Comparison of ENCODE assay signal across 13 cellular contexts in genomic region chr9:87118594-87118993, GRCh38.
DNase-seq lines count a peak whose midpoint lies in the region; ATAC-seq and TF ChIP-seq lines count a peak whose summit lies in the region.
"Had no signal": no experiment of that assay in that cellular context is flagged by ENCODE, and none has a peak within 500 bp of the region (broad histone marks: within the 10 kb centered on the region; RNA-seq: fewer than 3 reads in every experiment).

No MANE protein-coding gene starts in this region.

- peaks cover 30% of the 10 kb centered on the region for H3F3A ChIP-seq in SK-N-SH (replicated peaks; ENCODE audit: insufficient read depth)

- 0 out of 2 replicates have a peak overlapping the region, but pooled peaks have one; percentile 47 for H3K4me2 ChIP-seq in SK-N-SH

- no peaks in the 10 kb centered on the region for H3K36me3 ChIP-seq in SK-N-SH (replicated peaks in 1 of 2; ENCODE audit: control insufficient read depth in 1 of 2, insufficient read depth in 2 of 2, low read length in 1 of 2)
- H3K36me3 ChIP-seq in uterus: no peaks in the 10 kb centered on the region

- no peak overlapping the region for H3K9ac ChIP-seq in SK-N-SH
- H3K9ac ChIP-seq: GM23248 had no signal

- no peak overlapping the region for H3K4me3 ChIP-seq in SK-N-SH (ENCODE audit: low read depth in 2 of 2, low read length in 1 of 2)
- H3K4me3 ChIP-seq in fibroblast of mammary gland (ENCODE audit: control insufficient read depth, low read depth, low read length): no peak overlapping the region
- no peak overlapping the region for H3K4me3 ChIP-seq in uterus
- H3K4me3 ChIP-seq: GM23248 had no signal

- TF ChIP-seq RAD21 in SK-N-SH (IDR thresholded peaks at IDR 0.05; ENCODE audit: low read length): no peak

- TF ChIP-seq EP300 in SK-N-SH (IDR thresholded peaks at IDR 0.05; ENCODE audit: borderline replicate concordance in 1 of 2, low read depth in 1 of 2, low read length in 1 of 2): peak; percentile 66 to 81

- H3K9me3 ChIP-seq in SK-N-SH (no peaks in the 10 kb centered on the region), uterus (no peaks in the 10 kb centered on the region)

- H3K9me2 ChIP-seq in SK-N-SH: no peaks in the 10 kb centered on the region

- no peak for ATAC-seq in stimulated activated naive B cell treated with anti-CD40 and anti-IgM and Interleukin-4, amounts not matched to agents 10 μg/mL and 1 μg/mL and 100 μg/mL, for 72 hours (replicated peaks)
- ATAC-seq: HCT116 had no signal

- intact Hi-C loops in uterus (cut with DNase I; ENCODE audit: low total_unique reads): no loop called here
- intact Hi-C loops in activated CD4-positive, alpha-beta memory T cell treated with anti-CD3 and anti-CD28 coated beads for 36 hours (cut with micrococcal nuclease): no loop called here

- no peak overlapping the region for H3K27ac Mint-ChIP-seq in stimulated activated naive B cell treated with anti-CD40 and anti-IgM and Interleukin-4, amounts not matched to agents 10 μg/mL and 1 μg/mL and 100 μg/mL, for 72 hours
- no peak overlapping the region for H3K27ac Mint-ChIP-seq in activated CD4-positive, alpha-beta memory T cell treated with anti-CD3 and anti-CD28 coated beads for 36 hours
- H3K27ac Mint-ChIP-seq: B cell; CD4-positive, alpha-beta memory T cell had no signal

- no peaks in the 10 kb centered on the region for H3K27me3 Mint-ChIP-seq in stimulated activated naive B cell treated with anti-CD40 and anti-IgM and Interleukin-4, amounts not matched to agents 10 μg/mL and 1 μg/mL and 100 μg/mL, for 72 hours
- no peaks in the 10 kb centered on the region for H3K27me3 Mint-ChIP-seq in activated CD4-positive, alpha-beta memory T cell treated with anti-CD3 and anti-CD28 coated beads for 36 hours

- H3K36me3 Mint-ChIP-seq in stimulated activated naive B cell treated with anti-CD40 and anti-IgM and Interleukin-4, amounts not matched to agents 10 μg/mL and 1 μg/mL and 100 μg/mL, for 72 hours: no peaks in the 10 kb centered on the region
- no peaks in the 10 kb centered on the region for H3K36me3 Mint-ChIP-seq in activated CD4-positive, alpha-beta memory T cell treated with anti-CD3 and anti-CD28 coated beads for 36 hours
- H3K36me3 Mint-ChIP-seq: CD4-positive, alpha-beta memory T cell had no signal

- H3K4me1 ChIP-seq in SK-N-SH (ENCODE audit: control insufficient read depth in 1 of 2, insufficient read depth in 2 of 2, low read depth in 1 of 2, low read length in 1 of 2) (peaks cover 20 to 32% of the 10 kb centered on the region in 2 experiments), uterus (peaks cover 12 to 13% of the 10 kb centered on the region in 2 donors)

- CTCF ChIA-PET in SK-N-SH (lab: Yijun Ruan, JAX): no interaction called here
- CTCF ChIA-PET in activated CD4-positive, alpha-beta memory T cell treated with anti-CD3 and anti-CD28 coated beads for 36 hours (lab: Charles Lee): no interaction called here

- TF ChIP-seq CTCF in C4-2B (conservative IDR thresholded peaks at IDR 0.05): no peak
- no peak for TF ChIP-seq CTCF in SK-N-SH (IDR thresholded peaks at IDR 0.05)
- no peak for TF ChIP-seq CTCF in fibroblast of mammary gland (conservative IDR thresholded peaks at IDR 0.05; ENCODE audit: control insufficient read depth, insufficient read depth, low read depth, low read length)
- TF ChIP-seq CTCF in uterus (IDR thresholded peaks at IDR 0.05): no peak

- no peaks in the 10 kb centered on the region for H3K79me2 ChIP-seq in SK-N-SH (ENCODE audit: insufficient read depth)

- no peaks in the 10 kb centered on the region for H3K4me1 Mint-ChIP-seq in stimulated activated naive B cell treated with anti-CD40 and anti-IgM and Interleukin-4, amounts not matched to agents 10 μg/mL and 1 μg/mL and 100 μg/mL, for 72 hours
- peaks cover 6% of the 10 kb centered on the region for H3K4me1 Mint-ChIP-seq in activated CD4-positive, alpha-beta memory T cell treated with anti-CD3 and anti-CD28 coated beads for 36 hours (ENCODE audit: low read depth)
- H3K4me1 Mint-ChIP-seq: B cell; CD4-positive, alpha-beta memory T cell had no signal

- no peaks in the 10 kb centered on the region for H4K20me1 ChIP-seq in SK-N-SH (ENCODE audit: insufficient read depth)

- 0% methylated on average over 1 of the region's 1 CpG for WGBS in SK-N-SH (ENCODE audit: low lambda C conversion rate)

- POLR2A ChIA-PET in SK-N-SH (lab: Yijun Ruan, JAX): no interaction called here
- POLR2A ChIA-PET in activated CD4-positive, alpha-beta memory T cell treated with anti-CD3 and anti-CD28 coated beads for 36 hours (lab: Charles Lee): no interaction called here

- no peak for DNase-seq in SK-N-SH
- peak; percentile 47 for DNase-seq in fibroblast of mammary gland (ENCODE audit: low read depth)
- no peak for DNase-seq in uterus
- DNase-seq in stimulated activated naive B cell treated with anti-CD40 and anti-IgM and Interleukin-4, amounts not matched to agents 10 μg/mL and 1 μg/mL and 100 μg/mL, for 72 hours: no peak
- DNase-seq in activated CD4-positive, alpha-beta memory T cell treated with anti-CD3 and anti-CD28 coated beads for 36 hours: no peak
- DNase-seq in stimulated activated CD4-positive, alpha-beta T cell treated with anti-CD3 and anti-CD28 coated beads, Interleukin-2, amount 100 ng/mL, for 48 hours: no peak
- DNase-seq: C1 segment of cervical spinal cord; CD4-positive, alpha-beta memory T cell; DMS79 had no signal

- H3K27ac ChIP-seq in C4-2B: peak overlapping the region; percentile 79; the same call in 1 of the 2 replicates
- H3K27ac ChIP-seq in SK-N-SH (ENCODE audit: low read depth in 2 of 2, low read length in 1 of 2): peak overlapping the region; percentile 90 to 95; a peak in 2 of 4 replicates
- H3K27ac ChIP-seq in uterus: peak overlapping the region; percentile 76 to 87
- H3K27ac ChIP-seq: GM23248 had no signal

- no peak for TF ChIP-seq POLR2A in uterus (IDR thresholded peaks at IDR 0.05)

- no peak overlapping the region for H3K4me3 Mint-ChIP-seq in stimulated activated naive B cell treated with anti-CD40 and anti-IgM and Interleukin-4, amounts not matched to agents 10 μg/mL and 1 μg/mL and 100 μg/mL, for 72 hours
- no peak overlapping the region for H3K4me3 Mint-ChIP-seq in activated CD4-positive, alpha-beta memory T cell treated with anti-CD3 and anti-CD28 coated beads for 36 hours
- H3K4me3 Mint-ChIP-seq: B cell; CD4-positive, alpha-beta memory T cell had no signal

- no peak overlapping the region for H2AFZ ChIP-seq in SK-N-SH (ENCODE audit: low read depth)
- H2AFZ ChIP-seq: GM23248 had no signal

- no peaks in the 10 kb centered on the region for H3K27me3 ChIP-seq in SK-N-SH (ENCODE audit: insufficient read depth)
- no peaks in the 10 kb centered on the region for H3K27me3 ChIP-seq in uterus

- peaks cover 0 to 2% of the 10 kb centered on the region in 2 donors for H3K9me3 Mint-ChIP-seq in stimulated activated naive B cell treated with anti-CD40 and anti-IgM and Interleukin-4, amounts not matched to agents 10 μg/mL and 1 μg/mL and 100 μg/mL, for 72 hours
- no peaks in the 10 kb centered on the region for H3K9me3 Mint-ChIP-seq in activated CD4-positive, alpha-beta memory T cell treated with anti-CD3 and anti-CD28 coated beads for 36 hours

TF ChIP-seq in SK-N-SH, 30 proteins besides CTCF, POLR2A, EP300 and RAD21:
- TF ChIP-seq RCOR1 (IDR thresholded peaks at IDR 0.05; ENCODE audit: low read length): peak; percentile 58; the same call in 1 of the 2 replicates
- no peak for TF ChIP-seq POLR2AphosphoS5 (IDR thresholded peaks at IDR 0.05; ENCODE audit: low read depth, low read length)
- TF ChIP-seq NFIC (IDR thresholded peaks at IDR 0.05; ENCODE audit: borderline replicate concordance): peak; percentile 52
- no peak for TF ChIP-seq TAF1 (IDR thresholded peaks at IDR 0.05; ENCODE audit: borderline replicate concordance, low read depth, low read length)
- TF ChIP-seq RXRA (IDR thresholded peaks at IDR 0.05; ENCODE audit: borderline replicate concordance, low read depth): peak; percentile 13; the same call in 1 of the 2 replicates
- peak; percentile 29; the same call in 1 of the 2 replicates for TF ChIP-seq GATA2 (CRISPR knock-in tag; IDR thresholded peaks at IDR 0.05)
- TF ChIP-seq JUND (IDR thresholded peaks at IDR 0.05): peak; percentile 69
- no peak for TF ChIP-seq ELF1 (IDR thresholded peaks at IDR 0.05)
- peak; percentile 39 for TF ChIP-seq CHD2 (IDR thresholded peaks at IDR 0.05; ENCODE audit: low read length, partially characterized antibody)
- no peak for TF ChIP-seq MXI1 (IDR thresholded peaks at IDR 0.05; ENCODE audit: low read depth, low read length)
- peak; percentile 80 for TF ChIP-seq FOXM1 (IDR thresholded peaks at IDR 0.05; ENCODE audit: low read depth)
- TF ChIP-seq TCF12 (IDR thresholded peaks at IDR 0.05): peak; percentile 91
- TF ChIP-seq TEAD4 (IDR thresholded peaks at IDR 0.05; ENCODE audit: borderline replicate concordance, insufficient read depth): peak; percentile 58; the same call in 1 of the 2 replicates
- peak; percentile 72 for TF ChIP-seq PBX3 (IDR thresholded peaks at IDR 0.05)
- TF ChIP-seq EZH2phosphoT487 (IDR thresholded peaks at IDR 0.05; ENCODE audit: borderline replicate concordance, low read depth): no peak
- peak; percentile 70 for TF ChIP-seq FOSL2 (IDR thresholded peaks at IDR 0.05; ENCODE audit: borderline replicate concordance, low read depth)
- no peak for TF ChIP-seq MEF2A (IDR thresholded peaks at IDR 0.05; ENCODE audit: borderline replicate concordance, low read depth)
- TF ChIP-seq RFX5 (IDR thresholded peaks at IDR 0.05; ENCODE audit: low read length): no peak
TF ChIP-seq in SK-N-SH: peak in this region for 11.
